8 cellular contexts compared by ENCODE assay signal in the genomic region with DNA sequence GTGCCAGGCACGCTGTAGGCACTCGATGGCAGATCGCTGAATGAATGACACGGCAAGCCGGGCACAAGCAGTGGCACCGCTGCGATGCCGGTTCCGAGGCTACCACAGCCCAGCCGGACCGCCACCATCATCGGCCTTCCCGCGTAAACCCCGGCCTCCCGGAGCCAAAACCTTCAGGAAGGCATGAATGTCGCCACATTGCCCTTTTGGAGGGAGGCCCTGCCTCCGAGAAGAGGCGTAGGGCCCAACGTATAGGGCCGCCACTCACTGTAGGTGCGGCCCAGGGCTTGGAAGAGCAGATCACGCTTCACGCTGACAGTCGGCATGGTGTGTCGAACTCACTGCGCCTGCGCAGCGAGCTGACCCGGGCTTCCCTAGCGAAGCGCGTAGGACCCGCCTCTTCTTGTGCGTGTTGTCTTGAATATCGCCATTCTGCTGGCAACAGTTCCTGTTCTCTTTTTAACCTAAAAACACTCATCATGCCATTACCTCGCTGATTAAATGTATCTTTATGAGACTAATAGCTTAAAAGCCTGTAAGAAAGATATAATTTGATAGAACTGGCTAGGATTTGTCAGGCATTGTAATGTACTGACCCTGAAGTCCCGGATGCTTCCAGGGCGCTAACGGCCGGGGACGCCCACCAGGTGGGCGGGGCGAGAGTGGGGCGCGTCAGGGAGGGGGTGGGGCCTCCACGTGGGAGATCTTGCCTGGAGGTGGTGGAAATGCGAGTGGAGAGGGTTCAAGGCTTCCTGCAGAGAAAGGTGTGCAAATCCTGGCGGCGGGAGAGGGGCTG. TPM values are rescaled to one million over a fixed set of nuclear protein-coding genes. Genes with fewer than 3 reads are reported as not detected.
DNase-seq lines count a peak whose midpoint lies in the region; ATAC-seq, FAIRE-seq and TF ChIP-seq lines count a peak whose summit lies in the region.

A gene (minus strand): TSS at position 345 of the 796 bp plus-strand sequence. CDS start 19 bp downstream, at position 326.

- no peak for TF ChIP-seq CTCF in psoas muscle (IDR thresholded peaks at IDR 0.05)

- H3K27me3 Mint-ChIP-seq in T-helper 17 cell, result no peaks in the 10 kb centered on the region

- no peaks in the 10 kb centered on the region for H3K36me3 ChIP-seq in psoas muscle (ENCODE audit: insufficient read depth in 1 of 2, low read depth in 1 of 2)

- TF ChIP-seq POLR2A in GM15510 (IDR thresholded peaks at IDR 0.05; ENCODE audit: borderline replicate concordance, extremely low read depth, insufficient read length), result peak; percentile 86

- peak within 1 kb of the TSS; percentile 86 for H3K4me3 ChIP-seq in psoas muscle

- peak; percentile 84 for FAIRE-seq in urothelium cell line (lab: Jason Lieb, UNC)

- H3K27me3 ChIP-seq in psoas muscle (ENCODE audit: insufficient read depth in 3 of 3, low read length in 2 of 3), result no peaks in the 10 kb centered on the region

- 0 to 1% (median 1%) methylated on average over 50 of the region's 50 CpGs for WGBS in psoas muscle, 3 donors

- H3K36me3 Mint-ChIP-seq in T-helper 17 cell (ENCODE audit: low read depth), result peaks cover 5% of the 10 kb centered on the region

- DNase-seq in NCI-H1694 treated with DMSO at 0.1 percent for 48 hours (lab: John Stamatoyannopoulos, UW) (peak; percentile 99), T-helper 17 cell (peak; percentile 89 to 91 (median 89)), amygdala (lab: John Stamatoyannopoulos, UW) (peak; percentile 42 to 96 (median 86)), left ventricle myocardium superior (peak; percentile 98), psoas muscle (peak; percentile 96 to 99), urothelium cell line (ENCODE audit: low spot score) (peak; percentile 96)

- peaks cover 32% of the 10 kb centered on the region for H3K4me1 Mint-ChIP-seq in T-helper 17 cell

- ATAC-seq in HG02885 (IDR thresholded peaks at IDR 0.05; ENCODE audit: poor library complexity, unreplicated experiment) (peak; percentile 90), T-helper 17 cell (peak; percentile 94), left ventricle myocardium superior (peak; percentile 99), psoas muscle (peak; percentile 98 to 99 (median 98))

- H3K9me3 ChIP-seq in T-helper 17 cell (ENCODE audit: control insufficient read depth, low read length, poor library complexity, severe bottlenecking), result no peaks in the 10 kb centered on the region
- H3K9me3 ChIP-seq in psoas muscle, result no peaks in the 10 kb centered on the region

- intact Hi-C loops in left ventricle myocardium superior (cut with micrococcal nuclease), result no loop called here
- intact Hi-C loops in psoas muscle (cut with DNase I), result no loop called here

- H3K27ac ChIP-seq in psoas muscle, result peak within 1 kb of the TSS; percentile 96

- peak within 1 kb of the TSS; percentile 100 for H3K27ac Mint-ChIP-seq in T-helper 17 cell

- H3K4me1 ChIP-seq in psoas muscle, result peaks cover 36% of the 10 kb centered on the region

- peak within 1 kb of the TSS; percentile 98 for H3K4me3 Mint-ChIP-seq in T-helper 17 cell

RNA-seq across cellular contexts. Expression of the gene that starts here (rescaled TPM):
- 10 to 100 TPM; 12.5 to 13.2 TPM for total RNA-seq in T-helper 17 cell
- total RNA-seq in left ventricle myocardium superior, result 18.5 TPM
- total RNA-seq in psoas muscle, result 10 to 100 TPM; 23.2 to 45.3 (median 41.4) TPM
- 10 to 100 TPM; 26.7 to 35.6 (median 28.7) TPM for polyA plus RNA-seq in psoas muscle

Comparison
In these comparisons a context has a peak if more than half of its experiments do, and no peak if none do; other contexts are left out.
1. Peak in every context shown above with its lines: DNase-seq, ATAC-seq, H3K4me3 ChIP-seq and H3K27ac ChIP-seq.